Comparison of ENCODE assay signal across 11 cellular contexts in the genomic region with DNA sequence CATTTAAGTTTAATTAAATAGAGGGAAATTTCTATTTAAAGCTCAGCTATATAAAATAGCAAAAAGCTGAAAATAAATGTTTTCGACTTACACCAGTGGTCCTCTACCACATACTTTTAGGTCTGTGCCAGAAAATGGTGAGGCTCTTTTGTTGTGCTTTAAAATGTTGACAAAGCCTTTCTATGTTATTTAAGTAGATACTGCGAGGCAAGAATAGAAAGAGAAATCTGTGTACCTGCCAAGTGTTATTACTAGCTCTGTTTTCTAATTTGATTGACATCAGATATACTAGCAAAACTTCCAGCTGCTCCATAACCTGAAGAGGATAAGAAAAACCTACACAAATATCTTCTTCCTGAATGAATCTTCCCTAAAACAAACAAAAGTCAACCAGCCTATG. TPM values are rescaled to one million over a fixed set of nuclear protein-coding genes. Genes with fewer than 3 reads are reported as not detected.
DNase-seq lines count a peak whose midpoint lies in the region; TF ChIP-seq lines count a peak whose summit lies in the region.
"Had no signal": no experiment of that assay in that cellular context is flagged by ENCODE, and none has a peak within 500 bp of the region (broad histone marks: within the 10 kb centered on the region; RNA-seq: fewer than 3 reads in every experiment).

No MANE protein-coding gene starts in this region.

- H3K4me1 ChIP-seq in BLaER1 treated with 17β-estradiol and CSF1 and Interleukin-3, amounts not matched to agents 10 nM and 100 nM: peaks cover 75 to 92% (median 87%) of the 10 kb centered on the region in 10 experiments
- H3K4me1 ChIP-seq in Karpas-422 (ENCODE audit: low read length) (peaks cover 69% of the 10 kb centered on the region), endodermal cell (ENCODE audit: control insufficient read depth, insufficient read depth, low read length) (no peaks in the 10 kb centered on the region)

- no peak overlapping the region; a peak in 1 of 20 replicates for H3K4me3 ChIP-seq in BLaER1 treated with 17β-estradiol and CSF1 and Interleukin-3, amounts not matched to agents 10 nM and 100 nM
- H3K4me3 ChIP-seq in HL-60 (replicated peaks; ENCODE audit: insufficient read depth, low read length): no peak overlapping the region
- no peak overlapping the region for H3K4me3 ChIP-seq in Karpas-422 (ENCODE audit: low read length)
- no peak overlapping the region for H3K4me3 ChIP-seq in endodermal cell (ENCODE audit: low read length)
- H3K4me3 ChIP-seq: SJSA1 had no signal

- WGBS in endodermal cell (ENCODE audit: insufficient coverage in 1 of 2, insufficient read length in 1 of 2), 2 experiments: 100% methylated on average over 1 to 2 of the region's 2 CpGs

- peak overlapping the region; percentile 72 to 96 (median 90) for H3K4me2 ChIP-seq in BLaER1 treated with 17β-estradiol and CSF1 and Interleukin-3, amounts not matched to agents 10 nM and 100 nM
- H3K4me2 ChIP-seq in Karpas-422 (ENCODE audit: low read depth, low read length, poor library complexity, severe bottlenecking): no peak overlapping the region

- H2AFZ ChIP-seq in Karpas-422 (ENCODE audit: low read length): no peak overlapping the region

- H3K36me3 ChIP-seq in BLaER1 treated with 17β-estradiol and CSF1 and Interleukin-3, amounts not matched to agents 10 nM and 100 nM: peaks cover 20 to 39% (median 34%) of the 10 kb centered on the region in 11 experiments
- no peaks in the 10 kb centered on the region for H3K36me3 ChIP-seq in Karpas-422 (ENCODE audit: insufficient read depth, low read length)
- peaks cover 20% of the 10 kb centered on the region for H3K36me3 ChIP-seq in endodermal cell (ENCODE audit: control insufficient read depth, insufficient read depth, low read length)

- no peaks in the 10 kb centered on the region for H3K9me3 Mint-ChIP-seq in brain
- no peaks in the 10 kb centered on the region for H3K9me3 Mint-ChIP-seq in osteocyte (ENCODE audit: unreplicated experiment)
- no peaks in the 10 kb centered on the region for H3K9me3 Mint-ChIP-seq in endodermal cell

- H3K36me3 Mint-ChIP-seq in brain (peaks cover 45% of the 10 kb centered on the region), osteocyte (ENCODE audit: unreplicated experiment) (peaks cover 19% of the 10 kb centered on the region), endodermal cell (ENCODE audit: low read depth) (peaks cover 28% of the 10 kb centered on the region)

- H3K9me2 ChIP-seq in Karpas-422 (replicated peaks; ENCODE audit: insufficient read depth, low read length): no peaks in the 10 kb centered on the region

- H3K4me1 Mint-ChIP-seq in brain (peaks cover 53% of the 10 kb centered on the region), osteocyte (ENCODE audit: unreplicated experiment) (peaks cover 45% of the 10 kb centered on the region), endodermal cell (no peaks in the 10 kb centered on the region)

- H4K20me1 ChIP-seq in BLaER1 treated with 17β-estradiol and CSF1 and Interleukin-3, amounts not matched to agents 10 nM and 100 nM: peaks cover 0 to 19% (median 0%) of the 10 kb centered on the region in 11 experiments; a peak in 6 of 22 replicates
- no peaks in the 10 kb centered on the region for H4K20me1 ChIP-seq in Karpas-422 (ENCODE audit: insufficient read depth, low read depth, low read length)

- H3K27me3 ChIP-seq in BLaER1 treated with 17β-estradiol and CSF1 and Interleukin-3, amounts not matched to agents 10 nM and 100 nM: no peaks in the 10 kb centered on the region
- H3K27me3 ChIP-seq in HL-60 (ENCODE audit: insufficient read depth, poor library complexity, severe bottlenecking) (no peaks in the 10 kb centered on the region), Karpas-422 (ENCODE audit: low read length) (no peaks in the 10 kb centered on the region), endodermal cell (ENCODE audit: control insufficient read depth, insufficient read depth, low read length, poor library complexity, severe bottlenecking) (no peaks in the 10 kb centered on the region)
- H3K27me3 ChIP-seq: SJSA1 had no signal

- no peak for TF ChIP-seq CTCF in HL-60 (IDR thresholded peaks at IDR 0.05; ENCODE audit: insufficient read depth, low read length)
- TF ChIP-seq CTCF in brain (conservative IDR thresholded peaks at IDR 0.05): no peak
- no peak for TF ChIP-seq CTCF in osteocyte (IDR thresholded peaks at IDR 0.05)
- TF ChIP-seq CTCF in endodermal cell (conservative IDR thresholded peaks at IDR 0.05): no peak

- 0 out of 22 replicates have a peak, but pooled peaks cover 0 to 4% (median 0%) of the 10 kb centered on the region in 11 experiments for H3K9me3 ChIP-seq in BLaER1 treated with 17β-estradiol and CSF1 and Interleukin-3, amounts not matched to agents 10 nM and 100 nM (replicated peaks in 1 of 11)
- H3K9me3 ChIP-seq in Karpas-422 (ENCODE audit: low read length): no peaks in the 10 kb centered on the region
- no peaks in the 10 kb centered on the region for H3K9me3 ChIP-seq in endodermal cell (ENCODE audit: control insufficient read depth, low read length)
- H3K9me3 ChIP-seq: SJSA1 had no signal

- H3K4me3 Mint-ChIP-seq in brain (peak overlapping the region in 1 of 5 experiments; percentile 10), osteocyte (ENCODE audit: unreplicated experiment) (no peak overlapping the region), endodermal cell (no peak overlapping the region)

- H3K27ac Mint-ChIP-seq in brain (peak overlapping the region in 3 of 5 experiments; percentile 46 to 59 (median 57)), osteocyte (ENCODE audit: unreplicated experiment) (peak overlapping the region; percentile 82), endodermal cell (no peak overlapping the region)

- H3K9ac ChIP-seq in BLaER1 treated with 17β-estradiol and CSF1 and Interleukin-3, amounts not matched to agents 10 nM and 100 nM: peak overlapping the region; percentile 59 to 79 (median 69); a peak in 21 of 22 replicates
- H3K9ac ChIP-seq in Karpas-422 (ENCODE audit: low read length) (no peak overlapping the region), endodermal cell (ENCODE audit: extremely low read depth, low read length, poor library complexity, severe bottlenecking) (no peak overlapping the region)

- DNase-seq in HL-60 (ENCODE audit: low read depth in 1 of 2, low spot score in 1 of 2): no peak
- DNase-seq in osteocyte (ENCODE audit: extremely low spot score, unreplicated experiment): no peak
- no peak for DNase-seq in GM19240 (ENCODE audit: insufficient read length, low spot score)
- DNase-seq in Karpas-422: no peak
- no peak for DNase-seq in endodermal cell
- DNase-seq in COLO668 (lab: John Stamatoyannopoulos, UW; ENCODE audit: unreplicated experiment): no peak
- DNase-seq: dermis blood vessel endothelial cell, substantia nigra had no signal

- no peaks in the 10 kb centered on the region; the same call in 1 of the 2 replicates for H3K79me2 ChIP-seq in Karpas-422 (ENCODE audit: low read length)

- H3K27me3 Mint-ChIP-seq in brain (peaks cover 3% of the 10 kb centered on the region), osteocyte (ENCODE audit: unreplicated experiment) (no peaks in the 10 kb centered on the region), endodermal cell (ENCODE audit: insufficient read depth) (no peaks in the 10 kb centered on the region)

- H3K27ac ChIP-seq in BLaER1 treated with 17β-estradiol and CSF1 and Interleukin-3, amounts not matched to agents 10 nM and 100 nM: peak overlapping the region; percentile 69 to 93 (median 85); a peak in 21 of 22 replicates
- peak overlapping the region; percentile 30 for H3K27ac ChIP-seq in HL-60 (replicated peaks)
- H3K27ac ChIP-seq in Karpas-422 (ENCODE audit: low read length): no peak overlapping the region
- H3K27ac ChIP-seq in endodermal cell (ENCODE audit: low read depth, low read length): no peak overlapping the region
- H3K27ac ChIP-seq: SJSA1 had no signal

RNA-seq across cellular contexts. Expression of a gene that starts 53.6 kb away (rescaled TPM):
- 30.5 TPM for polyA plus RNA-seq in brain (ENCODE audit: insufficient read depth, low read depth, low replicate concordance)
- total RNA-seq in osteocyte (34.8 and 36.9 TPM in 2 replicates), endodermal cell (10 to 100 TPM; 22.9 to 31.8 TPM)
- 8.5 and 13.7 TPM in 2 replicates for total RNA-seq in Karpas-422 (2014; rRNA removed; shearing (Covaris generic); ENCODE audit: low replicate concordance)
- 22.0 TPM for polyA plus RNA-seq in endodermal cell (2013, experiment 1 of 2)
- polyA plus RNA-seq in endodermal cell (2013, experiment 2 of 2): 24.4 TPM

Comparison
In these comparisons a context has a peak if more than half of its experiments do, and no peak if none do; other contexts are left out.
1. H3K27ac ChIP-seq: peak in BLaER1 treated with 17β-estradiol and CSF1 and Interleukin-3, amounts not matched to agents 10 nM and 100 nM (11 of 11) and HL-60 (single experiment); none in Karpas-422 (single experiment) and endodermal cell (single experiment).
2. H3K9ac ChIP-seq: peak in BLaER1 treated with 17β-estradiol and CSF1 and Interleukin-3, amounts not matched to agents 10 nM and 100 nM (11 of 11); none in Karpas-422 (single experiment) and endodermal cell (single experiment).